Comparison of ENCODE assay signal across 9 cellular contexts in genomic region chr1:209672705-209673630, GRCh38. TPM values are rescaled to one million over a fixed set of nuclear protein-coding genes. Genes with fewer than 3 reads are reported as not detected.
A peak's percentile ranks its signal among the peaks of the same experiment; 100 is the strongest.
DNase-seq lines count a peak whose midpoint lies in the region; ATAC-seq and TF ChIP-seq lines count a peak whose summit lies in the region.
"Had no signal": no experiment of that assay in that cellular context is flagged by ENCODE, and none has a peak within 500 bp of the region (broad histone marks: within the 10 kb centered on the region; RNA-seq: fewer than 3 reads in every experiment).

No MANE protein-coding gene starts in this region.

- intact Hi-C loops in right cardiac atrium (cut with DNase I) (loop anchor here in 1 of 4 donors (10.0 kb wide), 1 partner anchor 48 kb away; no protein-coding TSS in a partner anchor), left cardiac atrium (cut with DNase I) (no loop called here), mucosa of descending colon (cut with DNase I, micrococcal nuclease) (no loop called here), sciatic nerve (cut with DNase I) (no loop called here)

- peaks cover 53% of the 10 kb centered on the region for H3K4me1 Mint-ChIP-seq in T-helper 17 cell

- H3K4me3 ChIP-seq in right cardiac atrium (ENCODE audit: low read length): no peak overlapping the region
- no peak overlapping the region for H3K4me3 ChIP-seq in mucosa of descending colon

- peak overlapping the region; percentile 80 for H3K27ac ChIP-seq in right cardiac atrium (ENCODE audit: low read length)

- H3K4me1 ChIP-seq in right cardiac atrium (ENCODE audit: control insufficient read depth, insufficient read depth, low read length): peaks cover 8% of the 10 kb centered on the region
- peaks cover 18% of the 10 kb centered on the region for H3K4me1 ChIP-seq in mucosa of descending colon (ENCODE audit: low read depth)

- H3K27ac Mint-ChIP-seq in T-helper 17 cell: peak overlapping the region; percentile 91

- no peaks in the 10 kb centered on the region for H3K36me3 ChIP-seq in mucosa of descending colon (ENCODE audit: low read depth)

- 69% methylated on average over 5 of the region's 5 CpGs for WGBS in right cardiac atrium

- H3K27me3 ChIP-seq in right cardiac atrium (ENCODE audit: control insufficient read depth, insufficient read depth): no peaks in the 10 kb centered on the region

- peaks cover 7% of the 10 kb centered on the region for H3K27me3 Mint-ChIP-seq in T-helper 17 cell

- no peak for DNase-seq in right cardiac atrium
- DNase-seq in left cardiac atrium: no peak
- DNase-seq in T-helper 17 cell: no peak
- no peak for DNase-seq in mucosa of descending colon
- no peak for DNase-seq in NCI-H2171 (lab: John Stamatoyannopoulos, UW)
- DNase-seq in sciatic nerve (ENCODE audit: low spot score): no peak
- DNase-seq in NCI-H1694 (lab: John Stamatoyannopoulos, UW): no peak

- H3K4me3 Mint-ChIP-seq in T-helper 17 cell: peak overlapping the region; percentile 26

- no peak for TF ChIP-seq CTCF in mucosa of descending colon (IDR thresholded peaks at IDR 0.05)

- H3K36me3 Mint-ChIP-seq in T-helper 17 cell (ENCODE audit: low read depth): peaks cover 4% of the 10 kb centered on the region

- ATAC-seq in right cardiac atrium (no peak), left cardiac atrium (no peak), HG02938 (IDR thresholded peaks at IDR 0.05; ENCODE audit: unreplicated experiment) (peak; percentile 91), T-helper 17 cell (peak; percentile 80), mucosa of descending colon (peak; percentile 17), sciatic nerve (no peak)

- no peaks in the 10 kb centered on the region for H3K9me3 ChIP-seq in right cardiac atrium (ENCODE audit: control insufficient read depth, low read length)
- no peaks in the 10 kb centered on the region for H3K9me3 ChIP-seq in T-helper 17 cell (ENCODE audit: control insufficient read depth, low read length, poor library complexity, severe bottlenecking)
- no peaks in the 10 kb centered on the region for H3K9me3 ChIP-seq in mucosa of descending colon

RNA-seq across cellular contexts. Expression of gene G0S2, which starts 2.2 kb away (rescaled TPM):
- total RNA-seq in right cardiac atrium: 100 to 1,000 TPM in 3 of 4 donors, 10 to 100 TPM in 1; 77.4 to 414 (median 243) TPM
- 398 TPM for polyA plus RNA-seq in right cardiac atrium
- total RNA-seq in left cardiac atrium: 100 to 1,000 TPM; 220 to 440 TPM
- total RNA-seq in T-helper 17 cell: 10 to 100 TPM in 1 of 2 donors, 1 to 10 TPM in 1; 6.6 to 13.5 TPM
- total RNA-seq in mucosa of descending colon: 10 to 100 TPM in 1 of 3 donors, 1 to 10 TPM in 2; 5.8 to 13.5 (median 9.0) TPM
- 93.0 TPM for total RNA-seq in sciatic nerve

RNA-seq across cellular contexts. Expression of gene LAMB3, which starts 20.7 kb away (rescaled TPM):
- total RNA-seq in right cardiac atrium (10 to 100 TPM in 2 of 4 donors, 1 to 10 TPM in 2; 3.0 to 13.7 (median 11.0) TPM), left cardiac atrium (10 to 100 TPM in 1 of 2 donors, 1 to 10 TPM in 1; 8.4 to 14.3 TPM), T-helper 17 cell (1 to 10 TPM in 1 of 2 donors, under 1 TPM in 1; 0.37 to 1.1 TPM), mucosa of descending colon (100 to 1,000 TPM in 1 of 3 donors, 10 to 100 TPM in 2; 40.3 to 142 (median 62.1) TPM), sciatic nerve (2.8 TPM)
- polyA plus RNA-seq in right cardiac atrium: 4.9 TPM

RNA-seq across cellular contexts. Expression of gene HSD11B1, which starts 31.7 kb away (rescaled TPM):
- total RNA-seq in right cardiac atrium: 1 to 10 TPM; 1.0 to 4.3 (median 2.7) TPM
- polyA plus RNA-seq in right cardiac atrium: 1.5 TPM
- 1 to 10 TPM; 5.6 to 6.8 TPM for total RNA-seq in left cardiac atrium
- 1 to 10 TPM; 1.2 to 4.0 TPM for total RNA-seq in T-helper 17 cell
- 1 to 10 TPM in 2 of 3 donors, not detected in 1; 2.8 to 5.7 TPM for total RNA-seq in mucosa of descending colon
- 6.0 TPM for total RNA-seq in sciatic nerve
- polyA plus RNA-seq: neural cell had no signal

Comparison
In these comparisons a context has a peak if more than half of its experiments do, and no peak if none do; other contexts are left out.
1. ATAC-seq: peak in HG02938 (single experiment), T-helper 17 cell (single experiment) and mucosa of descending colon (single experiment); none in right cardiac atrium (0 of 2), left cardiac atrium (0 of 2) and sciatic nerve (single experiment).